1 cellular context compared by ENCODE assay signal in the genomic region with DNA sequence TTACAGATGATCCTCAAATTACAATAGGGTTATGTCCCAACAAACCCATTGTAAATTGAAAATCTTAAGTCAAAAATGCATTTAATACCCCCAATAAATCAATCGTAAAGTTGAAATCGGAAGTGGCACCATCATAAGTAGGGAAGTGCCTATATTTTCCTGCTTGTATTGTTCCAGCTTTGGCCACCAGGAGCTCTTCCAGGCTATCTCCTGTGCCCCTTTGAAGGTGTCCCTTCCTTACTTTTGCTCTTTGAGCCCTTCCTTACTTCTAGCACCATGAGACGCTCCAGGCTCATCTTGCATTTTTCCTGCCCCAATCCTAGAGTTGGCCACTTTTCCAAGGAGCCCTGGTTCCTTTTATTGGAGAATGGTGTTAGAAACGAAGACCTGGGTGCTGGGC.
TF ChIP-seq lines count a peak whose summit lies in the region.

No MANE protein-coding gene starts in this region.

TF ChIP-seq in GM23338, 12 proteins besides CTCF, POLR2A, EP300 and RAD21 (continued from another document):
- no peak for TF ChIP-seq EZH2phosphoT487 (IDR thresholded peaks at IDR 0.05; ENCODE audit: unreplicated experiment)
- TF ChIP-seq NANOG (IDR thresholded peaks at IDR 0.05; ENCODE audit: borderline replicate concordance): no peak
